ENCODE assay signal across 8 cellular contexts in the genomic region with DNA sequence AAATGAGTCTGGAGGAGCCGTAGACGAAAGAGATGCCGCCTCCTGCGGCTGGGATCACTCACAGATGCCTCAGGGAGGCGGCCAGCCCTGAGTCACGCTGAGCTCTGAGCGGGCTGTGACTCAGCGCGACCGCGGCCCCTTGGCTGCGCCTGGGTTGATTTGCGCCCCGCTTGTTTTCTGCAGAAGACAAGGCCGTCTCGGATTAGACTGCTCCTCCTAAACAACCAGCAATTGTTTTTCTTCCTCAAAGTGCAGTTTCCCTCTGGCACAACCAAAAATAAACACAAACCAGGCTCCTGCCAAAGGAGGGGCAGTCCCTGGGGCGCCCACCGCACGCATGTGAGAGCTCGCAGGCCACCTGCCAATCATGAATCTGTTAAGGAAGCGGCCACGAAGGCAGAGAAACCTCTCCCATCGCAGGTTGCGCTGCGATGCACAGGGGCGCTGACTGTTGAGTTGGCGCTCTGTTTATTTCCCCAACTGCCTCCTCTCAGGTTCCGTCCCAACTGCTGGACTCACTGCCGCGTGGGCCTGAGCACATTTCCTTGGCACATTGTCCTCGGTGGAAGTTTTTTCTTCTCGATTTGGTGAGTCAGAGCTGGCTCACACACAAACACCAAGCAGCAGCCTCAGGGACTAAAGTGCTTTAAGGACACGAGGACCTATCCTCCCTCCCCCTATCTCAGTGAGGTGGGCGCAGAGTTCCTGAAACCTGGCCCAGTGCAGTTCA.
DNase-seq lines count a peak whose midpoint lies in the region; ATAC-seq and TF ChIP-seq lines count a peak whose summit lies in the region.

No MANE protein-coding gene starts in this region.

- peaks cover 7% of the 10 kb centered on the region for H3K4me1 ChIP-seq in CD8-positive, alpha-beta memory T cell (ENCODE audit: insufficient read depth, low read length)
- H3K4me1 ChIP-seq in HUES48 (ENCODE audit: control insufficient read depth, insufficient read depth, low read length) (peaks cover 16% of the 10 kb centered on the region), left lung (peaks cover 4 to 14% of the 10 kb centered on the region in 2 donors)

- peak in 3 of 5 donors; percentile 2 to 52 (median 6) for DNase-seq in CD8-positive, alpha-beta memory T cell
- DNase-seq in activated CD4-positive, alpha-beta T cell treated with anti-CD3 and anti-CD28 coated beads for 24 hours (ENCODE audit: low read depth in 2 of 2), result peak; percentile 57 to 68
- DNase-seq in cerebellum (ENCODE audit: low spot score) (peak; percentile 61), left lung (peak; percentile 79 to 88), NCI-H146 (lab: John Stamatoyannopoulos, UW) (no peak)
- peak; percentile 71 to 79 for DNase-seq in stimulated activated CD4-positive, alpha-beta T cell treated with anti-CD3 and anti-CD28 coated beads, Interleukin-4, amount 100 ng/mL, for 48 hours (ENCODE audit: low read depth in 2 of 2)

- TF ChIP-seq CTCF in left lung (IDR thresholded peaks at IDR 0.05), result no peak

- CTCF ChIA-PET in CD8-positive, alpha-beta memory T cell (lab: Charles Lee), result no interaction called here

- peak overlapping the region; percentile 19 for H3K4me3 ChIP-seq in CD8-positive, alpha-beta memory T cell (ENCODE audit: low read length)
- no peak overlapping the region for H3K4me3 ChIP-seq in HUES48 (ENCODE audit: low read depth, low read length)
- no peak overlapping the region for H3K4me3 ChIP-seq in left lung

- H3K36me3 ChIP-seq in CD8-positive, alpha-beta memory T cell (ENCODE audit: insufficient read depth, low read length), result no peaks in the 10 kb centered on the region
- no peaks in the 10 kb centered on the region for H3K36me3 ChIP-seq in HUES48 (ENCODE audit: control insufficient read depth, insufficient read depth, low read length)
- H3K36me3 ChIP-seq in left lung, result no peaks in the 10 kb centered on the region

- peak overlapping the region in 6 of 7 donors; percentile 56 to 81 (median 70) for H3K4me3 Mint-ChIP-seq in CD8-positive, alpha-beta memory T cell

- H3K27me3 ChIP-seq in CD8-positive, alpha-beta memory T cell (ENCODE audit: insufficient read depth, low read length, poor library complexity, severe bottlenecking), result no peaks in the 10 kb centered on the region
- no peaks in the 10 kb centered on the region for H3K27me3 ChIP-seq in HUES48 (ENCODE audit: control insufficient read depth, insufficient read depth, low read length)
- H3K27me3 ChIP-seq in left lung, result no peaks in the 10 kb centered on the region

- H3K36me3 Mint-ChIP-seq in CD8-positive, alpha-beta memory T cell, result peaks cover 0 to 5% (median 0%) of the 10 kb centered on the region in 3 donors

- peaks cover 0 to 18% (median 4%) of the 10 kb centered on the region in 3 donors for H3K4me1 Mint-ChIP-seq in CD8-positive, alpha-beta memory T cell

- H3K27ac Mint-ChIP-seq in CD8-positive, alpha-beta memory T cell, result peak overlapping the region in 1 of 8 donors; percentile 47

- peak; percentile 74 for ATAC-seq in GM21528 (IDR thresholded peaks at IDR 0.05; ENCODE audit: low FRiP score, unreplicated experiment)
- ATAC-seq in left lung, result peak; percentile 93

- H3K9me3 Mint-ChIP-seq in CD8-positive, alpha-beta memory T cell, result no peaks in the 10 kb centered on the region

- intact Hi-C loops in left lung (cut with DNase I), result no loop called here

- peak overlapping the region; percentile 41 for H3K9ac ChIP-seq in HUES48 (ENCODE audit: low read depth, low read length)

- POLR2A ChIA-PET in CD8-positive, alpha-beta memory T cell (lab: Charles Lee), result no interaction called here

- H3K27me3 Mint-ChIP-seq in CD8-positive, alpha-beta memory T cell, result peaks cover 5 to 7% of the 10 kb centered on the region in 2 donors

- H3K27ac ChIP-seq in CD8-positive, alpha-beta memory T cell (ENCODE audit: low read depth, low read length), result peak overlapping the region; percentile 88
- H3K27ac ChIP-seq in HUES48 (ENCODE audit: low read depth, low read length) (peak overlapping the region; percentile 81), left lung (peak overlapping the region; percentile 66 to 75)

- H3K9me3 ChIP-seq in CD8-positive, alpha-beta memory T cell (ENCODE audit: low read length), result no peaks in the 10 kb centered on the region
- no peaks in the 10 kb centered on the region for H3K9me3 ChIP-seq in HUES48 (ENCODE audit: control insufficient read depth, insufficient read depth, low read length)
- H3K9me3 ChIP-seq in left lung, result no peaks in the 10 kb centered on the region
